Comparison of ENCODE assay signal across 8 cellular contexts in genomic region chr15:66707310-66708160, GRCh38. TPM values are rescaled to one million over a fixed set of nuclear protein-coding genes. Genes with fewer than 3 reads are reported as not detected.
DNase-seq lines count a peak whose midpoint lies in the region; ATAC-seq and TF ChIP-seq lines count a peak whose summit lies in the region.

No MANE protein-coding gene starts in this region.

- intact Hi-C loops in prostate gland (cut with DNase I), result loop anchor here (2.0 to 10.0 kb wide), 3 partner anchors 67 to 203 kb away; partner anchors contain the start of genes RPL4 and ZWILCH

- H3K27me3 ChIP-seq in prostate gland (replicated peaks; ENCODE audit: insufficient read depth), result no peaks in the 10 kb centered on the region

- 28% methylated on average over 16 of the region's 16 CpGs for WGBS in prostate gland

- H3K36me3 ChIP-seq in prostate gland, result no peaks in the 10 kb centered on the region

- ATAC-seq in HG03432 (IDR thresholded peaks at IDR 0.05; ENCODE audit: unreplicated experiment), result no peak

- in situ Hi-C loops in GM13977 (cut with MboI; ENCODE audit: low pct_unique_long_range_greater_than_20kb, low sequenced_read_pairs, unreplicated experiment), result no loop called here

- no peaks in the 10 kb centered on the region for H3K4me1 ChIP-seq in prostate gland (replicated peaks)

- H3K4me3 ChIP-seq in fibroblast of the aortic adventitia (ENCODE audit: low read depth, low read length), result peak overlapping the region; percentile 91
- H3K4me3 ChIP-seq in prostate gland, result no peak overlapping the region

- H3K27ac ChIP-seq in prostate gland, result peak overlapping the region; percentile 11 to 30

- TF ChIP-seq POLR2A in prostate gland (IDR thresholded peaks at IDR 0.05), result no peak

- TF ChIP-seq CTCF in fibroblast of the aortic adventitia (IDR thresholded peaks at IDR 0.05; ENCODE audit: insufficient read depth, low read length), result peak; percentile 43
- TF ChIP-seq CTCF in prostate gland (IDR thresholded peaks at IDR 0.05), result peak in 2 of 4 experiments; percentile 20 to 39
- TF ChIP-seq CTCF in GM13977 (IDR thresholded peaks at IDR 0.05; ENCODE audit: extremely low read depth, insufficient read depth, missing control alignments), result no peak

- DNase-seq in EH (ENCODE audit: low read depth), result peak; percentile 57
- DNase-seq in NCI-H82 (lab: John Stamatoyannopoulos, UW), result peak; percentile 93
- DNase-seq in fibroblast of the aortic adventitia (ENCODE audit: low read depth), result peak; percentile 81
- DNase-seq in prostate gland (ENCODE audit: low spot score), result peak; percentile 46
- no peak for DNase-seq in activated naive CD4-positive, alpha-beta T cell treated with Interleukin-2 at 50 U/mL for 16 hours
- no peak for DNase-seq in DMS53 treated with DMSO at 0.1 percent for 48 hours (lab: John Stamatoyannopoulos, UW; ENCODE audit: unreplicated experiment)
- DNase-seq in GM13977 (ENCODE audit: low spot score), result no peak

- H3K9me3 ChIP-seq in prostate gland, result no peaks in the 10 kb centered on the region

RNA-seq across cellular contexts. Expression of gene SMAD6, which starts 5.5 kb away (rescaled TPM):
- 17.4 and 27.2 TPM in 2 replicates for total RNA-seq in fibroblast of the aortic adventitia (ENCODE audit: low replicate concordance)
- total RNA-seq in prostate gland, result 10 to 100 TPM; 14.8 to 51.2 TPM

Comparison
In these comparisons a context has a peak if more than half of its experiments do, and no peak if none do; other contexts are left out.
1. DNase-seq: peak in EH (single experiment), NCI-H82 (single experiment), fibroblast of the aortic adventitia (single experiment) and prostate gland (single experiment); none in activated naive CD4-positive, alpha-beta T cell treated with Interleukin-2 at 50 U/mL for 16 hours (single experiment), DMS53 treated with DMSO at 0.1 percent for 48 hours (single experiment) and GM13977 (single experiment).